ENCODE assay signal across 19 cellular contexts in genomic region chr13:29753593-29754485, GRCh38.
A peak's percentile ranks its signal among the peaks of the same experiment; 100 is the strongest.
DNase-seq lines count a peak whose midpoint lies in the region; ATAC-seq and TF ChIP-seq lines count a peak whose summit lies in the region.
"Had no signal": no experiment of that assay in that cellular context is flagged by ENCODE, and none has a peak within 500 bp of the region (broad histone marks: within the 10 kb centered on the region; RNA-seq: fewer than 3 reads in every experiment).

No MANE protein-coding gene starts in this region.

- H3K4me1 ChIP-seq in ACC112 (ENCODE audit: control insufficient read depth, insufficient read depth, low read length, unreplicated experiment) (peaks cover 4% of the 10 kb centered on the region), GM23248 (ENCODE audit: insufficient read depth) (peaks cover 7% of the 10 kb centered on the region; the same call in 1 of the 2 replicates), suprapubic skin (no peaks in the 10 kb centered on the region)
- H3K4me1 ChIP-seq: testis had no signal

- 70 to 71% methylated on average over 10 of the region's 10 CpGs for WGBS in GM23248 (ENCODE audit: low coverage in 1 of 2, low lambda C conversion rate in 2 of 2, missing lambda C conversion rate in 2 of 2), 2 experiments
- 77% methylated on average over 10 of the region's 10 CpGs for WGBS in suprapubic skin

- in situ Hi-C loops in GM23248 (cut with MboI) = no loop called here

- no peak for TF ChIP-seq EP300 in suprapubic skin (IDR thresholded peaks at IDR 0.05)

- H3K27me3 ChIP-seq in ACC112 (ENCODE audit: insufficient read depth, low read length) (no peaks in the 10 kb centered on the region), GM23248 (replicated peaks; ENCODE audit: insufficient read depth) (no peaks in the 10 kb centered on the region), suprapubic skin (no peaks in the 10 kb centered on the region)
- H3K27me3 ChIP-seq: gastroesophageal sphincter, testis had no signal

- no peaks in the 10 kb centered on the region for H3K9me3 ChIP-seq in GM23248 (ENCODE audit: low read depth)
- no peaks in the 10 kb centered on the region for H3K9me3 ChIP-seq in suprapubic skin
- H3K9me3 ChIP-seq: gastroesophageal sphincter, testis had no signal

- peak; percentile 52 for ATAC-seq in WTC11
- no peak for ATAC-seq in HG03196 (IDR thresholded peaks at IDR 0.05; ENCODE audit: unreplicated experiment)
- ATAC-seq: gastroesophageal sphincter, sciatic nerve had no signal

- H3K27ac ChIP-seq in ACC112 (ENCODE audit: low read depth, low read length) (no peak overlapping the region), GM23248 (peak overlapping the region; percentile 24), suprapubic skin (no peak overlapping the region)
- H3K27ac ChIP-seq: gastroesophageal sphincter, HL-60, testis had no signal

- 0 out of 2 replicates have a peak overlapping the region, but pooled peaks have one; percentile 14 for H3K4me3 ChIP-seq in ACC112 (ENCODE audit: low read depth, low read length)
- H3K4me3 ChIP-seq in GM23248 = no peak overlapping the region; the same call in 1 of the 2 replicates
- H3K4me3 ChIP-seq in fibroblast of villous mesenchyme (ENCODE audit: low read depth, low read length) = no peak overlapping the region
- H3K4me3 ChIP-seq in suprapubic skin = no peak overlapping the region
- H3K4me3 ChIP-seq: gastroesophageal sphincter, testis had no signal

- peak overlapping the region; percentile 35 for H3K4me2 ChIP-seq in GM23248 (ENCODE audit: unreplicated experiment)

- no peaks in the 10 kb centered on the region for H3K27me3 Mint-ChIP-seq in WTC11 (ENCODE audit: low read depth)
- H3K27me3 Mint-ChIP-seq: CD4-positive, alpha-beta T cell had no signal

- TF ChIP-seq POLR2A in suprapubic skin (IDR thresholded peaks at IDR 0.05) = no peak

- CTCF ChIA-PET in WTC11 (lab: Charles Lee) = interaction anchor here (0.5 to 1.9 kb wide), 8 partner anchors 17 to 957 kb away, joined by 3 to 6 read pairs (median 4); no protein-coding TSS in a partner anchor

- no peaks in the 10 kb centered on the region for H3K9me3 Mint-ChIP-seq in WTC11
- H3K9me3 Mint-ChIP-seq: activated B cell treated with CpG ODN at 0.5 μM for 24 hours; CD4-positive, alpha-beta T cell; neural crest cell had no signal

- H3K79me2 ChIP-seq in ACC112 (ENCODE audit: control insufficient read depth, insufficient read depth, low read length, unreplicated experiment) (no peaks in the 10 kb centered on the region), GM23248 (ENCODE audit: insufficient read depth) (no peaks in the 10 kb centered on the region)

- TF ChIP-seq CTCF in WTC11 (IDR thresholded peaks at IDR 0.05) (no peak), fibroblast of villous mesenchyme (IDR thresholded peaks at IDR 0.05; ENCODE audit: insufficient read depth, low read depth, low read length) (no peak), suprapubic skin (IDR thresholded peaks at IDR 0.05) (no peak)

- H3K4me1 Mint-ChIP-seq in WTC11 = peaks cover 15% of the 10 kb centered on the region

- peak overlapping the region; percentile 39 for H2AFZ ChIP-seq in ACC112 (ENCODE audit: low read length, unreplicated experiment)
- peak overlapping the region; percentile 48 for H2AFZ ChIP-seq in GM23248

- peaks cover 26% of the 10 kb centered on the region; the same call in 1 of the 2 replicates for H3F3A ChIP-seq in GM23248 (ENCODE audit: insufficient read depth)

- H3K27ac Mint-ChIP-seq in WTC11 = peak overlapping the region; percentile 62
- H3K27ac Mint-ChIP-seq: activated B cell treated with CpG ODN at 0.5 μM for 24 hours; CD4-positive, alpha-beta T cell had no signal

- H3K36me3 Mint-ChIP-seq in WTC11 = no peaks in the 10 kb centered on the region

- H3K9me2 ChIP-seq in GM23248 (ENCODE audit: insufficient read depth) = no peaks in the 10 kb centered on the region

- H3K9ac ChIP-seq in GM23248 = 0 out of 2 replicates have a peak overlapping the region, but pooled peaks have one; percentile 13

- H3K36me3 ChIP-seq in ACC112 (ENCODE audit: insufficient read depth, low read length) (no peaks in the 10 kb centered on the region), GM23248 (ENCODE audit: low read depth) (no peaks in the 10 kb centered on the region), suprapubic skin (no peaks in the 10 kb centered on the region)
- H3K36me3 ChIP-seq: gastroesophageal sphincter had no signal

- H3K4me3 Mint-ChIP-seq in WTC11 = no peak overlapping the region
- H3K4me3 Mint-ChIP-seq: activated B cell treated with CpG ODN at 0.5 μM for 24 hours; CD4-positive, alpha-beta T cell; neural crest cell had no signal

- POLR2A ChIA-PET in WTC11 (lab: Charles Lee) = interaction anchor here (0.7 to 1.1 kb wide), 2 partner anchors 205 to 361 kb away, joined by 3 read pairs; no protein-coding TSS in a partner anchor

- peak; percentile 63 for DNase-seq in GM23248
- DNase-seq in WTC11 (ENCODE audit: low spot score) = no peak
- DNase-seq in fibroblast of villous mesenchyme (ENCODE audit: low read depth) = peak; percentile 36
- no peak for DNase-seq in stimulated activated CD4-positive, alpha-beta T cell treated with anti-CD3 and anti-CD28 coated beads, Interleukin-4, amount 100 ng/mL, for 1 hour
- DNase-seq in suprapubic skin (ENCODE audit: low spot score in 2 of 2) = no peak
- DNase-seq in SIG-M5 treated with dmso at 0.1 percent for 504 hours (lab: John Stamatoyannopoulos, UW; ENCODE audit: unreplicated experiment) = no peak
- DNase-seq: activated B cell treated with CpG ODN at 0.5 μM for 24 hours; CD4-positive, alpha-beta T cell; MM.1S; NCI-H1417 treated with DMSO at 0.1 percent for 48 hours; NCI-H510A treated with DMSO at 0.1 percent for 48 hours; NK-92 treated with Interleukin-12 subunit alpha and Interleukin-12 subunit beta, amount 100 ng/mL, for 24 hours; testis had no signal

- no peaks in the 10 kb centered on the region for H4K20me1 ChIP-seq in GM23248 (ENCODE audit: insufficient read depth)

TF ChIP-seq in WTC11, 78 proteins besides CTCF, POLR2A, EP300 and RAD21:
- TF ChIP-seq ZNF263 (CRISPR knock-in tag; IDR thresholded peaks at IDR 0.05; ENCODE audit: low read depth) (no peak), FOXP1 (CRISPR knock-in tag; IDR thresholded peaks at IDR 0.05; ENCODE audit: borderline replicate concordance) (no peak), AR (CRISPR knock-in tag; IDR thresholded peaks at IDR 0.05) (no peak), HMGA2 (CRISPR knock-in tag; IDR thresholded peaks at IDR 0.05) (no peak), GRHL2 (CRISPR knock-in tag; IDR thresholded peaks at IDR 0.05; ENCODE audit: insufficient replicate concordance, severe bottlenecking) (no peak)

Comparison
In these comparisons a context has a peak if more than half of its experiments do, and no peak if none do; other contexts are left out.
1. DNase-seq: peak in GM23248 (single experiment) and fibroblast of villous mesenchyme (single experiment); none in WTC11 (single experiment), stimulated activated CD4-positive, alpha-beta T cell treated with anti-CD3 and anti-CD28 coated beads, Interleukin-4, amount 100 ng/mL, for 1 hour (single experiment), suprapubic skin (0 of 2) and SIG-M5 treated with dmso at 0.1 percent for 504 hours (single experiment).